24 cellular contexts compared by ENCODE assay signal in genomic region chr9:105328872-105329728, GRCh38.
DNase-seq lines count a peak whose midpoint lies in the region; ATAC-seq and TF ChIP-seq lines count a peak whose summit lies in the region.
"Had no signal": no experiment of that assay in that cellular context is flagged by ENCODE, and none has a peak within 500 bp of the region (broad histone marks: within the 10 kb centered on the region; RNA-seq: fewer than 3 reads in every experiment).

No MANE protein-coding gene starts in this region.

- H3K27me3 ChIP-seq in CD8-positive, alpha-beta memory T cell (ENCODE audit: insufficient read depth, low read length, poor library complexity, severe bottlenecking) = no peaks in the 10 kb centered on the region
- H3K27me3 ChIP-seq: hepatocyte, Peyer's patch, stomach, vagina had no signal

- no peaks in the 10 kb centered on the region for H3K9me3 ChIP-seq in CD8-positive, alpha-beta memory T cell (ENCODE audit: low read length)
- H3K9me3 ChIP-seq: Peyer's patch, stomach, vagina had no signal

- H3K4me3 ChIP-seq in AG10803 (ENCODE audit: low read length) = no peak overlapping the region
- no peak overlapping the region for H3K4me3 ChIP-seq in CD8-positive, alpha-beta memory T cell (ENCODE audit: low read length)
- H3K4me3 ChIP-seq: hepatocyte, Peyer's patch, stomach, vagina had no signal

- no peak for ATAC-seq in HG02678 (IDR thresholded peaks at IDR 0.05; ENCODE audit: unreplicated experiment)
- ATAC-seq: activated CD8-positive, alpha-beta T cell treated with anti-CD3 and anti-CD28 coated beads for 36 hours had no signal

- peaks cover 0 to 3% (median 1%) of the 10 kb centered on the region in 3 donors for H3K36me3 Mint-ChIP-seq in CD8-positive, alpha-beta memory T cell
- H3K36me3 Mint-ChIP-seq: activated naive CD4-positive, alpha-beta T cell treated with anti-CD3 and anti-CD28 coated beads, Interleukin-2, amount 50 U/mL, for 72 hours had no signal

- no peak overlapping the region for H3K27ac ChIP-seq in CD8-positive, alpha-beta memory T cell (ENCODE audit: low read depth, low read length)
- H3K27ac ChIP-seq: HL-60, Peyer's patch, vagina had no signal

- POLR2A ChIA-PET in CD8-positive, alpha-beta memory T cell (lab: Charles Lee) = no interaction called here

- no peaks in the 10 kb centered on the region for H3K9me3 Mint-ChIP-seq in CD8-positive, alpha-beta memory T cell
- H3K9me3 Mint-ChIP-seq: activated CD8-positive, alpha-beta T cell treated with anti-CD3 and anti-CD28 coated beads for 36 hours; activated naive CD4-positive, alpha-beta T cell treated with anti-CD3 and anti-CD28 coated beads, Interleukin-2, amount 50 U/mL, for 72 hours; activated T-cell treated with anti-CD3 and anti-CD28 coated beads, Interleukin-2, amount 50 U/mL, for 24 hours; CD4-positive, alpha-beta memory T cell; IgD-negative memory B cell; T-helper 2 cell treated with Interferon-gamma antibody and Interleukin-4, amounts not matched to agents 5 μg/mL and 100 μg/mL, for 36 hours had no signal

- peak; percentile 13 for DNase-seq in AG10803 (ENCODE audit: low read depth)
- peak; percentile 41 for DNase-seq in NCI-H1694 (lab: John Stamatoyannopoulos, UW)
- DNase-seq in cerebellum (ENCODE audit: low spot score) = peak; percentile 83
- peak in 8 of 10 donors; percentile 34 to 92 (median 61) for DNase-seq in posterior cingulate gyrus
- no peak for DNase-seq in CD8-positive, alpha-beta memory T cell
- DNase-seq in midbrain (lab: John Stamatoyannopoulos, UW) = no peak
- no peak for DNase-seq in GM20000 (ENCODE audit: low spot score)
- DNase-seq: activated CD4-positive, CD25-positive, alpha-beta regulatory T cell; activated CD8-positive, alpha-beta T cell treated with anti-CD3 and anti-CD28 coated beads for 36 hours; activated T-cell treated with anti-CD3 and anti-CD28 coated beads, Interleukin-2, amount 50 U/mL, for 24 hours; CD4-positive, alpha-beta memory T cell; effector CD8-positive, alpha-beta T cell; NCI-H774; Peyer's patch; retina; stimulated activated CD4-positive, alpha-beta T cell treated with anti-CD3 and anti-CD28 coated beads, Interleukin-2, amount 100 ng/mL, for 24 hours; stomach had no signal

- no peaks in the 10 kb centered on the region for H3K4me1 ChIP-seq in CD8-positive, alpha-beta memory T cell (ENCODE audit: insufficient read depth, low read length)
- H3K4me1 ChIP-seq: vagina had no signal

- intact Hi-C loops in posterior cingulate gyrus (cut with DNase I) = no loop called here

- CTCF ChIA-PET in CD8-positive, alpha-beta memory T cell (lab: Charles Lee) = no interaction called here

- H3K4me3 Mint-ChIP-seq in CD8-positive, alpha-beta memory T cell = no peak overlapping the region
- H3K4me3 Mint-ChIP-seq: activated CD8-positive, alpha-beta T cell treated with anti-CD3 and anti-CD28 coated beads for 36 hours; activated T-cell treated with anti-CD3 and anti-CD28 coated beads, Interleukin-2, amount 50 U/mL, for 24 hours; CD4-positive, alpha-beta memory T cell; IgD-negative memory B cell; T-helper 2 cell treated with Interferon-gamma antibody and Interleukin-4, amounts not matched to agents 5 μg/mL and 100 μg/mL, for 36 hours had no signal

- no peaks in the 10 kb centered on the region for H3K4me1 Mint-ChIP-seq in CD8-positive, alpha-beta memory T cell

- H3K27ac Mint-ChIP-seq in CD8-positive, alpha-beta memory T cell = no peak overlapping the region
- H3K27ac Mint-ChIP-seq: activated CD8-positive, alpha-beta T cell treated with anti-CD3 and anti-CD28 coated beads for 36 hours; activated naive CD4-positive, alpha-beta T cell treated with anti-CD3 and anti-CD28 coated beads, Interleukin-2, amount 50 U/mL, for 72 hours; activated T-cell treated with anti-CD3 and anti-CD28 coated beads, Interleukin-2, amount 50 U/mL, for 24 hours; CD4-positive, alpha-beta memory T cell; T-helper 2 cell treated with Interferon-gamma antibody and Interleukin-4, amounts not matched to agents 5 μg/mL and 100 μg/mL, for 36 hours had no signal

- no peak for TF ChIP-seq CTCF in AG10803 (conservative IDR thresholded peaks at IDR 0.05; ENCODE audit: low read length)
- no peak for TF ChIP-seq CTCF in GM20000 (IDR thresholded peaks at IDR 0.05; ENCODE audit: extremely low read depth, missing control alignments)

- no peaks in the 10 kb centered on the region for H3K27me3 Mint-ChIP-seq in CD8-positive, alpha-beta memory T cell
- H3K27me3 Mint-ChIP-seq: activated CD8-positive, alpha-beta T cell treated with anti-CD3 and anti-CD28 coated beads for 36 hours; activated T-cell treated with anti-CD3 and anti-CD28 coated beads, Interleukin-2, amount 50 U/mL, for 24 hours; CD4-positive, alpha-beta memory T cell; IgD-negative memory B cell had no signal

- no peaks in the 10 kb centered on the region for H3K36me3 ChIP-seq in CD8-positive, alpha-beta memory T cell (ENCODE audit: insufficient read depth, low read length)
- H3K36me3 ChIP-seq: Peyer's patch, stomach, vagina had no signal

Comparison
In these comparisons a context has a peak if more than half of its experiments do, and no peak if none do; other contexts are left out.
1. DNase-seq: peak in AG10803 (single experiment), NCI-H1694 (single experiment), cerebellum (single experiment) and posterior cingulate gyrus (8 of 10); none in CD8-positive, alpha-beta memory T cell (0 of 5), midbrain (single experiment) and GM20000 (single experiment).